9 cellular contexts compared by ENCODE assay signal in genomic region chr1:1326075-1326605, GRCh38. TPM values are rescaled to one million over a fixed set of nuclear protein-coding genes. Genes with fewer than 3 reads are reported as not detected.
A peak's percentile ranks its signal among the peaks of the same experiment; 100 is the strongest.
DNase-seq lines count a peak whose midpoint lies in the region; ATAC-seq and TF ChIP-seq lines count a peak whose summit lies in the region.
"Had no signal": no experiment of that assay in that cellular context is flagged by ENCODE, and none has a peak within 500 bp of the region (broad histone marks: within the 10 kb centered on the region; RNA-seq: fewer than 3 reads in every experiment).

No MANE protein-coding gene starts in this region.

- H3K36me3 Mint-ChIP-seq in CD4-positive, CD25-positive, alpha-beta regulatory T cell: no peaks in the 10 kb centered on the region
- H3K36me3 Mint-ChIP-seq in natural killer cell: no peaks in the 10 kb centered on the region

- no peaks in the 10 kb centered on the region for H3K9me3 ChIP-seq in CD4-positive, CD25-positive, alpha-beta regulatory T cell (ENCODE audit: control insufficient read depth in 2 of 2, low read length in 2 of 2)
- H3K9me3 ChIP-seq in breast epithelium (no peaks in the 10 kb centered on the region), tibial artery (no peaks in the 10 kb centered on the region)

- TF ChIP-seq POLR2A in breast epithelium (IDR thresholded peaks at IDR 0.05): no peak

- no peaks in the 10 kb centered on the region for H3K27me3 ChIP-seq in CD4-positive, CD25-positive, alpha-beta regulatory T cell (ENCODE audit: control insufficient read depth, insufficient read depth, low read length)
- H3K27me3 ChIP-seq in breast epithelium (no peaks in the 10 kb centered on the region), tibial artery (no peaks in the 10 kb centered on the region)

- peak overlapping the region in 2 of 3 donors; percentile 48 to 65 for H3K27ac Mint-ChIP-seq in CD4-positive, CD25-positive, alpha-beta regulatory T cell
- no peak overlapping the region for H3K27ac Mint-ChIP-seq in natural killer cell

- no peaks in the 10 kb centered on the region for H3K27me3 Mint-ChIP-seq in CD4-positive, CD25-positive, alpha-beta regulatory T cell
- H3K27me3 Mint-ChIP-seq in natural killer cell (ENCODE audit: low read depth in 2 of 2): no peaks in the 10 kb centered on the region

- H3K4me3 Mint-ChIP-seq in CD4-positive, CD25-positive, alpha-beta regulatory T cell: peak overlapping the region; percentile 75 to 89 (median 83)
- H3K4me3 Mint-ChIP-seq in natural killer cell: peak overlapping the region; percentile 76

- TF ChIP-seq CTCF in LNCaP clone FGC (IDR thresholded peaks at IDR 0.05; ENCODE audit: control insufficient read depth, extremely low read depth, insufficient read depth) (no peak), breast epithelium (IDR thresholded peaks at IDR 0.05) (no peak), natural killer cell (IDR thresholded peaks at IDR 0.05) (no peak), tibial artery (IDR thresholded peaks at IDR 0.05) (no peak)

- no peaks in the 10 kb centered on the region for H3K36me3 ChIP-seq in CD4-positive, CD25-positive, alpha-beta regulatory T cell (ENCODE audit: control insufficient read depth, insufficient read depth, low read length)
- H3K36me3 ChIP-seq in breast epithelium (no peaks in the 10 kb centered on the region), tibial artery (peaks cover 13 to 35% (median 20%) of the 10 kb centered on the region in 3 donors)

- peak in 1 of 3 donors; percentile 61 for DNase-seq in CD4-positive, CD25-positive, alpha-beta regulatory T cell
- no peak for DNase-seq in LNCaP clone FGC (ENCODE audit: low read depth)
- no peak for DNase-seq in breast epithelium (ENCODE audit: low spot score in 2 of 2)
- no peak for DNase-seq in natural killer cell
- no peak for DNase-seq in germinal center (ENCODE audit: low spot score)
- DNase-seq in tibial artery: no peak
- no peak for DNase-seq in AG20443 (ENCODE audit: low spot score)
- no peak for DNase-seq in middle frontal gyrus (ENCODE audit: extremely low spot score, low spot score)
- DNase-seq: activated CD4-positive, alpha-beta T cell treated with anti-CD3 and anti-CD28 coated beads, Interleukin-2, amount 50 U/mL, for 48 hours had no signal

- intact Hi-C loops in breast epithelium (cut with DNase I; ENCODE audit: low total_unique reads) (no loop called here), natural killer cell (cut with micrococcal nuclease) (no loop called here), tibial artery (cut with DNase I; ENCODE audit: low total_unique reads) (no loop called here)

- H3K27ac ChIP-seq in CD4-positive, CD25-positive, alpha-beta regulatory T cell (ENCODE audit: insufficient read depth, low read length, poor library complexity, severe bottlenecking): peak overlapping the region; percentile 78
- peak overlapping the region; percentile 91 to 93 for H3K27ac ChIP-seq in breast epithelium
- H3K27ac ChIP-seq in tibial artery: no peak overlapping the region

- H3K4me1 Mint-ChIP-seq in CD4-positive, CD25-positive, alpha-beta regulatory T cell: peaks cover 0 to 45% (median 8%) of the 10 kb centered on the region in 4 donors
- H3K4me1 Mint-ChIP-seq in natural killer cell: peaks cover 20 to 30% of the 10 kb centered on the region in 2 donors

- H3K9me3 Mint-ChIP-seq in CD4-positive, CD25-positive, alpha-beta regulatory T cell: no peaks in the 10 kb centered on the region
- no peaks in the 10 kb centered on the region for H3K9me3 Mint-ChIP-seq in natural killer cell

- ATAC-seq in CD4-positive, CD25-positive, alpha-beta regulatory T cell (ENCODE audit: low read depth in 2 of 2): no peak
- no peak for ATAC-seq in natural killer cell

- H3K4me1 ChIP-seq in CD4-positive, CD25-positive, alpha-beta regulatory T cell (ENCODE audit: control insufficient read depth, insufficient read depth, low read length, poor library complexity, severe bottlenecking): peaks cover 43% of the 10 kb centered on the region
- H3K4me1 ChIP-seq in breast epithelium: peaks cover 10 to 17% of the 10 kb centered on the region in 2 donors
- peaks cover 0 to 56% (median 39%) of the 10 kb centered on the region in 4 donors for H3K4me1 ChIP-seq in tibial artery

- peak overlapping the region; percentile 61 for H3K4me3 ChIP-seq in CD4-positive, CD25-positive, alpha-beta regulatory T cell (ENCODE audit: low read depth, low read length)
- peak overlapping the region; percentile 95 for H3K4me3 ChIP-seq in LNCaP clone FGC (ENCODE audit: low read depth, low read length)
- peak overlapping the region; percentile 96 to 100 (median 98) for H3K4me3 ChIP-seq in breast epithelium
- H3K4me3 ChIP-seq in tibial artery: peak overlapping the region in 1 of 2 donors; percentile 90

RNA-seq across cellular contexts. Expression of gene CPTP, which starts 1.5 kb away (rescaled TPM):
- 27.0 TPM for total RNA-seq in CD4-positive, CD25-positive, alpha-beta regulatory T cell
- polyA plus RNA-seq in CD4-positive, CD25-positive, alpha-beta regulatory T cell: 10 to 100 TPM; 21.4 to 40.1 (median 32.6) TPM
- total RNA-seq in breast epithelium (10 to 100 TPM in 2 of 3 donors, 1 to 10 TPM in 1; 9.0 to 16.4 (median 13.4) TPM), natural killer cell (10 to 100 TPM in 2 of 3 donors, 1 to 10 TPM in 1; 8.0 to 14.6 (median 12.3) TPM)

RNA-seq across cellular contexts. Expression of gene INTS11, which starts 1.7 kb away (rescaled TPM):
- total RNA-seq in CD4-positive, CD25-positive, alpha-beta regulatory T cell: 138 TPM
- 10 to 100 TPM; 66.2 to 74.0 (median 67.8) TPM for polyA plus RNA-seq in CD4-positive, CD25-positive, alpha-beta regulatory T cell
- total RNA-seq in breast epithelium (100 to 1,000 TPM in 2 of 3 donors, 10 to 100 TPM in 1; 68.6 to 125 (median 119) TPM), natural killer cell (100 to 1,000 TPM; 150 to 189 (median 181) TPM)

RNA-seq across cellular contexts. Expression of gene TAS1R3, which starts 4.9 kb away (rescaled TPM):
- 2.0 TPM for total RNA-seq in CD4-positive, CD25-positive, alpha-beta regulatory T cell
- under 1 TPM in 2 of 4 donors, not detected in 2; 0.06 to 0.11 TPM for polyA plus RNA-seq in CD4-positive, CD25-positive, alpha-beta regulatory T cell
- total RNA-seq in breast epithelium: under 1 TPM in 2 of 3 donors, not detected in 1; 0.16 to 0.33 TPM
- 1 to 10 TPM in 2 of 3 donors, under 1 TPM in 1; 0.66 to 1.4 (median 1.3) TPM for total RNA-seq in natural killer cell

RNA-seq across cellular contexts. Expression of gene PUSL1, which starts 17.7 kb away (rescaled TPM):
- total RNA-seq in CD4-positive, CD25-positive, alpha-beta regulatory T cell: 18.3 TPM
- 10 to 100 TPM; 17.7 to 21.0 (median 19.1) TPM for polyA plus RNA-seq in CD4-positive, CD25-positive, alpha-beta regulatory T cell
- total RNA-seq in breast epithelium: 10 to 100 TPM; 16.0 to 27.5 (median 22.0) TPM
- total RNA-seq in natural killer cell: 10 to 100 TPM; 11.1 to 13.0 (median 12.9) TPM

RNA-seq across cellular contexts. Expression of gene ACAP3, which starts 18.4 kb away (rescaled TPM):
- total RNA-seq in CD4-positive, CD25-positive, alpha-beta regulatory T cell: 75.5 TPM
- 1 to 10 TPM; 2.7 to 9.0 (median 4.1) TPM for polyA plus RNA-seq in CD4-positive, CD25-positive, alpha-beta regulatory T cell
- 10 to 100 TPM; 19.7 to 33.4 (median 26.9) TPM for total RNA-seq in breast epithelium
- 10 to 100 TPM; 56.1 to 59.7 (median 59.0) TPM for total RNA-seq in natural killer cell

Comparison
In these comparisons a context has a peak if more than half of its experiments do, and no peak if none do; other contexts are left out.
1. H3K27ac ChIP-seq: peak in CD4-positive, CD25-positive, alpha-beta regulatory T cell (single experiment) and breast epithelium (2 of 2); none in tibial artery (0 of 2).
2. H3K27ac Mint-ChIP-seq: peak in CD4-positive, CD25-positive, alpha-beta regulatory T cell (2 of 3); none in natural killer cell (0 of 2).